ENCODE assay signal across 10 cellular contexts in the genomic region with DNA sequence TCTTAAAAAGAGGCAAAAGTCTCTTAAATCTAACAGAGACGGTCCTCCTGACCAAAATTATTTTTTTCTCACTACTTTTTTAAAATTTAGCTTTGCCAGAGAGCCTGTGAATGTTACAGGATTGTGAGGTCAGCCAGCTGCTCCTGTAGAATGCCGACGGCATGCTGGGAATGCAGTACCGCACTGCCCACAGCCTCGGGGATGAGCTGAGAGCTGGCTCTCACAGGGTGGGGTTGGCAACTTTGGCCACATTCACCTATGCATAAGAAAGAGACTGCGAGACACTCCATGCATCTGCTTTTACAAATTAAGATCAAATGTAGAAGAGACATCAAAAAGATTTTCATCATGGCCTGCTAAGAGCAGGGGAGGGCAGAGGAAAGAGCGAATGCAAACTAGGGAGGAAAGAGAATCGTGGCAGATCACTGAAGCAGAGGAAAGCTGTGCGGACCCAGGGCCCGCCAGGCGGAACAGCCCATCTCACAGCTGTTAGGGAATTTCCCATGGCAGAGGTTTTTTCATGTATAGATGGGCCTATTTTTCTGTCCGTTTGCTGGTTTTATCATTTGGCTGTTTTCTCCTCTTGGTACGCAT. TPM values are rescaled to one million over a fixed set of nuclear protein-coding genes. Genes with fewer than 3 reads are reported as not detected.
DNase-seq lines count a peak whose midpoint lies in the region; ATAC-seq, FAIRE-seq and TF ChIP-seq lines count a peak whose summit lies in the region.
"Had no signal": no experiment of that assay in that cellular context is flagged by ENCODE, and none has a peak within 500 bp of the region (broad histone marks: within the 10 kb centered on the region; RNA-seq: fewer than 3 reads in every experiment).

No MANE protein-coding gene starts in this region.

- H3K27me3 Mint-ChIP-seq in nephron (ENCODE audit: low read depth): peaks cover 21% of the 10 kb centered on the region
- H3K27me3 Mint-ChIP-seq in effector memory CD8-positive, alpha-beta T cell: peaks cover 21 to 31% of the 10 kb centered on the region in 2 donors
- H3K27me3 Mint-ChIP-seq in activated naive CD8-positive, alpha-beta T cell treated with anti-CD3 and anti-CD28 coated beads for 36 hours: peaks cover 5% of the 10 kb centered on the region

- DNase-seq in NAMALWA (ENCODE audit: low spot score): peak; percentile 30
- no peak for DNase-seq in effector memory CD8-positive, alpha-beta T cell
- no peak for DNase-seq in D721Med (ENCODE audit: insufficient read length, low spot score)
- no peak for DNase-seq in activated naive CD8-positive, alpha-beta T cell treated with anti-CD3 and anti-CD28 coated beads for 36 hours
- no peak for DNase-seq in COLO829 (ENCODE audit: low spot score)
- DNase-seq: body of pancreas had no signal

- no peak for FAIRE-seq in D721Med (lab: Jason Lieb, UNC)

- no peaks in the 10 kb centered on the region for H3K9me3 Mint-ChIP-seq in nephron
- H3K9me3 Mint-ChIP-seq in effector memory CD8-positive, alpha-beta T cell: no peaks in the 10 kb centered on the region
- no peaks in the 10 kb centered on the region for H3K9me3 Mint-ChIP-seq in activated naive CD8-positive, alpha-beta T cell treated with anti-CD3 and anti-CD28 coated beads for 36 hours

- H3K4me3 Mint-ChIP-seq in nephron: peak overlapping the region in 1 of 3 experiments; percentile 0
- no peak overlapping the region for H3K4me3 Mint-ChIP-seq in effector memory CD8-positive, alpha-beta T cell
- no peak overlapping the region for H3K4me3 Mint-ChIP-seq in activated naive CD8-positive, alpha-beta T cell treated with anti-CD3 and anti-CD28 coated beads for 36 hours

- H3K4me1 Mint-ChIP-seq in nephron: peaks cover 20% of the 10 kb centered on the region
- H3K4me1 Mint-ChIP-seq in effector memory CD8-positive, alpha-beta T cell (ENCODE audit: low read depth in 2 of 2): no peaks in the 10 kb centered on the region
- H3K4me1 Mint-ChIP-seq in activated naive CD8-positive, alpha-beta T cell treated with anti-CD3 and anti-CD28 coated beads for 36 hours: no peaks in the 10 kb centered on the region

- H3K27ac Mint-ChIP-seq in nephron: peak overlapping the region; percentile 6 to 56 (median 28)
- H3K27ac Mint-ChIP-seq in effector memory CD8-positive, alpha-beta T cell: no peak overlapping the region
- no peak overlapping the region for H3K27ac Mint-ChIP-seq in activated naive CD8-positive, alpha-beta T cell treated with anti-CD3 and anti-CD28 coated beads for 36 hours

- TF ChIP-seq CTCF in nephron (IDR thresholded peaks at IDR 0.05; ENCODE audit: unreplicated experiment in 3 of 3) (no peak), D721Med (IDR thresholded peaks at IDR 0.05; ENCODE audit: insufficient read depth, missing control alignments) (no peak)

- H3K36me3 Mint-ChIP-seq in nephron (ENCODE audit: low read depth): no peaks in the 10 kb centered on the region
- H3K36me3 Mint-ChIP-seq in effector memory CD8-positive, alpha-beta T cell (ENCODE audit: insufficient read depth): peaks cover 2% of the 10 kb centered on the region
- H3K36me3 Mint-ChIP-seq in activated naive CD8-positive, alpha-beta T cell treated with anti-CD3 and anti-CD28 coated beads for 36 hours: no peaks in the 10 kb centered on the region

- ATAC-seq in GM18867 (IDR thresholded peaks at IDR 0.05; ENCODE audit: unreplicated experiment): peak; percentile 47
- ATAC-seq in GM21825 (IDR thresholded peaks at IDR 0.05; ENCODE audit: unreplicated experiment): peak; percentile 62
- ATAC-seq in effector memory CD8-positive, alpha-beta T cell (replicated peaks): no peak
- ATAC-seq: body of pancreas had no signal

RNA-seq across cellular contexts. Expression of a gene that starts 49.7 kb away (rescaled TPM):
- not detected for total RNA-seq in activated naive CD8-positive, alpha-beta T cell treated with anti-CD3 and anti-CD28 coated beads for 36 hours
- total RNA-seq: body of pancreas, fibroblast of villous mesenchyme had no signal

Comparison
In these comparisons a context has a peak if more than half of its experiments do, and no peak if none do; other contexts are left out.
1. H3K27ac Mint-ChIP-seq: peak in nephron (3 of 3); none in effector memory CD8-positive, alpha-beta T cell (0 of 2) and activated naive CD8-positive, alpha-beta T cell treated with anti-CD3 and anti-CD28 coated beads for 36 hours (single experiment).